8 cellular contexts compared by ENCODE assay signal in genomic region chr15:58988011-58988785, GRCh38. TPM values are rescaled to one million over a fixed set of nuclear protein-coding genes. Genes with fewer than 3 reads are reported as not detected.
DNase-seq lines count a peak whose midpoint lies in the region; ATAC-seq and TF ChIP-seq lines count a peak whose summit lies in the region.

No MANE protein-coding gene starts in this region.

- H3K4ac ChIP-seq in IMR-90 (ENCODE audit: low read depth, low read length), result peak overlapping the region; percentile 92

- H2AK5ac ChIP-seq in IMR-90 (ENCODE audit: low read depth, low read length), result peak overlapping the region; percentile 90

- BruUV-seq in IMR-90 (replicated peaks; lab: Mats Ljungman, UMichigan), result no TSS peak

- peak overlapping the region; percentile 70 for H4K91ac ChIP-seq in IMR-90 (ENCODE audit: insufficient read depth, low read depth, low read length)

- peak overlapping the region; percentile 76 to 95 for H4K8ac ChIP-seq in IMR-90 (ENCODE audit: low read depth in 2 of 2, low read length in 2 of 2)

- peak overlapping the region; percentile 79 for H2BK5ac ChIP-seq in IMR-90 (ENCODE audit: low read depth, low read length, poor library complexity, severe bottlenecking)

- POLR2A ChIA-PET in IMR-90 (lab: Charles Lee; ENCODE audit: unreplicated experiment), result interaction anchor here (0.6 kb wide), 1 partner anchor 94 kb away, joined by 3 read pairs; no protein-coding TSS in a partner anchor

- H3K79me1 ChIP-seq in IMR-90 (ENCODE audit: low read depth in 1 of 2, low read length in 2 of 2), result peaks cover 6 to 34% of the 10 kb centered on the region in 2 experiments; a peak in 3 of 4 replicates

- DNase-seq in EL (peak; percentile 54), IMR-90 (peak; percentile 28), SKM-1 treated with dmso at 0.1 percent for 144 hours (lab: John Stamatoyannopoulos, UW; ENCODE audit: unreplicated experiment) (peak; percentile 63), amniotic epithelial cell (ENCODE audit: low read depth) (peak; percentile 38), left ventricle myocardium inferior (peak; percentile 79), posterior vena cava (ENCODE audit: low spot score) (peak; percentile 94)

- peak overlapping the region; percentile 75 for H3K4me2 ChIP-seq in IMR-90 (ENCODE audit: low read depth, low read length)

- H3K18ac ChIP-seq in IMR-90 (ENCODE audit: low read depth, low read length), result peak overlapping the region; percentile 81

- TF ChIP-seq CTCF in IMR-90 (conservative IDR thresholded peaks at IDR 0.05; ENCODE audit: low read depth, low read length), result no peak
- TF ChIP-seq CTCF in left ventricle myocardium inferior (IDR thresholded peaks at IDR 0.05; ENCODE audit: borderline replicate concordance), result no peak

- dilution Hi-C loops in IMR-90 (cut with HindIII; ENCODE audit: low sequenced_read_pairs, unreplicated experiment), result no loop called here

- peak overlapping the region; percentile 60; the same call in 1 of the 2 replicates for H2BK120ac ChIP-seq in IMR-90 (ENCODE audit: low read depth, low read length)

- H4K5ac ChIP-seq in IMR-90 (ENCODE audit: low read depth, low read length), result peak overlapping the region; percentile 89

- H3K27ac ChIP-seq in IMR-90 (ENCODE audit: insufficient read depth, low read length), result peak overlapping the region; percentile 97
- peak overlapping the region; percentile 97 for H3K27ac ChIP-seq in left ventricle myocardium inferior (replicated peaks)
- H3K27ac ChIP-seq in urinary bladder (ENCODE audit: low read depth), result peak overlapping the region; percentile 91

- peak overlapping the region; percentile 94 for H3K23ac ChIP-seq in IMR-90 (ENCODE audit: low read depth, low read length)

- peak overlapping the region; percentile 98 for H3K9ac ChIP-seq in IMR-90 (ENCODE audit: low read depth, low read length)

- H4K20me1 ChIP-seq in IMR-90 (ENCODE audit: insufficient read depth, low read length), result peaks cover 44% of the 10 kb centered on the region

- H3K4me1 ChIP-seq in IMR-90 (ENCODE audit: control insufficient read depth, insufficient read depth, low read length), result no peaks in the 10 kb centered on the region
- peaks cover 40% of the 10 kb centered on the region for H3K4me1 ChIP-seq in left ventricle myocardium inferior
- H3K4me1 ChIP-seq in urinary bladder (ENCODE audit: insufficient read depth), result no peaks in the 10 kb centered on the region

- H2AFZ ChIP-seq in IMR-90 (replicated peaks; ENCODE audit: low read length, poor library complexity), result peak overlapping the region; percentile 92

- TF ChIP-seq RAD21 in IMR-90 (IDR thresholded peaks at IDR 0.05; ENCODE audit: low read length), result no peak

- peak overlapping the region; percentile 91 for H3K56ac ChIP-seq in IMR-90 (ENCODE audit: extremely low read depth, insufficient read depth, low read length)

- H3K9me3 ChIP-seq in IMR-90 (ENCODE audit: control insufficient read depth, insufficient read depth, low read length), result no peaks in the 10 kb centered on the region
- no peaks in the 10 kb centered on the region for H3K9me3 ChIP-seq in left ventricle myocardium inferior (replicated peaks)

- ATAC-seq in GM21526 (IDR thresholded peaks at IDR 0.05; ENCODE audit: low FRiP score, unreplicated experiment) (peak; percentile 40), IMR-90 (ENCODE audit: low read depth) (peak; percentile 85)

- H3K9me1 ChIP-seq in IMR-90 (ENCODE audit: insufficient read depth, low read length), result 0 out of 2 replicates have a peak, but pooled peaks cover 2% of the 10 kb centered on the region

- CTCF ChIA-PET in IMR-90 (lab: Yijun Ruan, JAX), result no interaction called here

- in situ Hi-C loops in IMR-90 (cut with MboI; ENCODE audit: low sequenced_read_pairs), result no loop called here

- H2BK15ac ChIP-seq in IMR-90 (ENCODE audit: low read depth, low read length), result peak overlapping the region; percentile 24; the same call in 1 of the 3 replicates

- 0% methylated on average over 9 of the region's 36 CpGs; no CpG with 5 or more reads in 1 of the 2 experiments for WGBS in IMR-90 (ENCODE audit: extremely low coverage in 2 of 2, insufficient read length in 1 of 2), 2 experiments
- under 1% methylated on average over 36 of the region's 36 CpGs for WGBS in urinary bladder

- intact Hi-C loops in IMR-90 (cut with micrococcal nuclease), result loop anchor here (5.0 to 10.0 kb wide), 2 partner anchors 119 to 387 kb away; partner anchors contain the start of genes CCNB2 and MYO1E
- intact Hi-C loops in left ventricle myocardium inferior (cut with micrococcal nuclease), result no loop called here
- intact Hi-C loops in posterior vena cava (cut with DNase I), result no loop called here

- peak overlapping the region; percentile 99 for H3K14ac ChIP-seq in IMR-90 (replicated peaks; ENCODE audit: low read depth, low read length)

- peak overlapping the region; percentile 98 for H3K4me3 ChIP-seq in IMR-90 (ENCODE audit: insufficient read depth, low read depth, low read length)
- peak overlapping the region; percentile 93 for H3K4me3 ChIP-seq in left ventricle myocardium inferior
- peak overlapping the region; percentile 67 for H3K4me3 ChIP-seq in urinary bladder (ENCODE audit: low read depth, low read length)

- no peaks in the 10 kb centered on the region for H3K27me3 ChIP-seq in IMR-90 (ENCODE audit: control insufficient read depth, insufficient read depth, low read length)
- H3K27me3 ChIP-seq in left ventricle myocardium inferior (ENCODE audit: low read depth), result no peaks in the 10 kb centered on the region

- no peak for TF ChIP-seq POLR2A in IMR-90 (IDR thresholded peaks at IDR 0.05; ENCODE audit: low read depth, low read length)

- peaks cover 5% of the 10 kb centered on the region for H3K36me3 ChIP-seq in IMR-90 (ENCODE audit: control insufficient read depth, insufficient read depth, low read length)
- peaks cover 9% of the 10 kb centered on the region for H3K36me3 ChIP-seq in left ventricle myocardium inferior
- no peaks in the 10 kb centered on the region for H3K36me3 ChIP-seq in urinary bladder (ENCODE audit: insufficient read depth)

- H2AK9ac ChIP-seq in IMR-90 (replicated peaks; ENCODE audit: low read depth, low read length, poor library complexity), result peak overlapping the region; percentile 92

- H2BK20ac ChIP-seq in IMR-90 (ENCODE audit: low read depth, low read length), result no peak overlapping the region

TF ChIP-seq in IMR-90, 13 proteins besides CTCF, POLR2A, EP300 and RAD21:
- no peak for TF ChIP-seq CEBPB (IDR thresholded peaks at IDR 0.05; ENCODE audit: low read depth, low read length)
- no peak for TF ChIP-seq ELK1 (IDR thresholded peaks at IDR 0.05; ENCODE audit: borderline replicate concordance, low read depth, low read length)
- no peak for TF ChIP-seq SMC3 (IDR thresholded peaks at IDR 0.05; ENCODE audit: low read depth, low read length)
- TF ChIP-seq BHLHE40 (IDR thresholded peaks at IDR 0.05; ENCODE audit: low read depth, low read length), result no peak
- TF ChIP-seq FOS (IDR thresholded peaks at IDR 0.05; ENCODE audit: low read depth, low read length), result no peak
- TF ChIP-seq MAZ (IDR thresholded peaks at IDR 0.05; ENCODE audit: borderline replicate concordance, low read depth, low read length), result no peak
- no peak for TF ChIP-seq NFE2L2 (IDR thresholded peaks at IDR 0.05; ENCODE audit: low read depth, low read length)
- no peak for TF ChIP-seq RCOR1 (IDR thresholded peaks at IDR 0.05; ENCODE audit: insufficient replicate concordance, low read length)
- TF ChIP-seq MAFK (IDR thresholded peaks at IDR 0.05; ENCODE audit: low read depth, low read length), result no peak
- TF ChIP-seq RFX5 (IDR thresholded peaks at IDR 0.05; ENCODE audit: low read depth, low read length), result no peak
- no peak for TF ChIP-seq CHD1 (IDR thresholded peaks at IDR 0.05; ENCODE audit: low read depth, low read length)
- TF ChIP-seq USF2 (IDR thresholded peaks at IDR 0.05; ENCODE audit: low read depth, low read length), result no peak
- TF ChIP-seq MXI1 (IDR thresholded peaks at IDR 0.05; ENCODE audit: borderline replicate concordance, low read depth, low read length), result no peak

RNA-seq across cellular contexts. Expression of gene RNF111, which starts 0.7 kb away (rescaled TPM):
- 17.2 and 20.1 TPM in 2 replicates for total RNA-seq in IMR-90 (2012; rRNA removed)
- polyA plus RNA-seq in IMR-90 (2012; rRNA removed), result 13.5 and 14.0 TPM in 2 replicates
- polyA plus RNA-seq in IMR-90 (2012; cell fraction: cytosol; rRNA removed), result 3.1 and 6.1 TPM in 2 replicates
- polyA plus RNA-seq in IMR-90 (2012; cell fraction: nucleus; rRNA removed; ENCODE audit: low replicate concordance), result 14.5 and 29.6 TPM in 2 replicates
- total RNA-seq in left ventricle myocardium inferior, result 20.3 TPM
- 10 to 100 TPM; 24.9 to 30.4 TPM for total RNA-seq in posterior vena cava
- 38.3 TPM for total RNA-seq in urinary bladder
- 11.3 TPM for polyA plus RNA-seq in urinary bladder

RNA-seq across cellular contexts. Expression of gene SLTM, which starts 54.7 kb away (rescaled TPM):
- total RNA-seq in IMR-90 (2012; rRNA removed) (36.0 and 66.7 TPM in 2 replicates), left ventricle myocardium inferior (47.8 TPM), posterior vena cava (10 to 100 TPM; 71.1 to 71.6 TPM), urinary bladder (175 TPM)
- polyA plus RNA-seq in IMR-90 (2012; rRNA removed) (47.2 and 57.6 TPM in 2 replicates), urinary bladder (60.0 TPM)
- 8.8 and 10.4 TPM in 2 replicates for polyA plus RNA-seq in IMR-90 (2012; cell fraction: cytosol; rRNA removed)
- 43.5 and 185 TPM in 2 replicates for polyA plus RNA-seq in IMR-90 (2012; cell fraction: nucleus; rRNA removed; ENCODE audit: low replicate concordance)

Comparison
In these comparisons a context has a peak if more than half of its experiments do, and no peak if none do; other contexts are left out.
1. Peak in every context shown above with its lines: DNase-seq, ATAC-seq, H3K4me3 ChIP-seq and H3K27ac ChIP-seq.
2. DNase-seq: peak in every context shown above with its lines; median percentile 94 in posterior vena cava; 79 in left ventricle myocardium inferior; 63 in SKM-1 treated with dmso at 0.1 percent for 144 hours; 54 in EL; 38 in amniotic epithelial cell; 28 in IMR-90.